ENCODE assay signal across 21 cellular contexts in the genomic region with DNA sequence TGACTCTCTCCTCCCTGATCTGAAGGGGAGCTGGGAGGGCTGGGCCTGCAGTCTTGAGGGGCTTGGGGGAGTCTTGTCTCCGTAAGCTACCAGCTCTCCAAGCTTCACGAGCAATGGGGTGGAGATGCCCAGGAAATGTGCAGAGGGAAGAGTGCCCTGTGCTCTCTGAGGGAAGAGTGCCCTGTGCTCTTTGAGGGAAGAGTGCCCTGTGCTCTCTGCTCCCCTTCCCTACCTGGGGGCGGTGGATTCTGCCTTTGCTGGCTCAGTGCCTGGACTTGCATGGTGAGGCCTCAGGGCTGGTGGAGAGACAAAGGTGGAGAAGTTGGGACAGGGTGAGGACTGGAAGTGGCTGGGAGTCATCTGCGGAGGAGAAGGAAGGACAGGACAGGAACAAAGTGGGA.
DNase-seq lines count a peak whose midpoint lies in the region; ATAC-seq, FAIRE-seq and TF ChIP-seq lines count a peak whose summit lies in the region.
"Had no signal": no experiment of that assay in that cellular context is flagged by ENCODE, and none has a peak within 500 bp of the region (broad histone marks: within the 10 kb centered on the region; RNA-seq: fewer than 3 reads in every experiment).

No MANE protein-coding gene starts in this region.

- H2AK5ac ChIP-seq in neuronal stem cell (ENCODE audit: low read depth, low read length), result peak overlapping the region; percentile 86

- no peak overlapping the region for H3K4me3 Mint-ChIP-seq in type B pancreatic cell
- H3K4me3 Mint-ChIP-seq: CD4-positive, alpha-beta T cell had no signal

- no peak overlapping the region for H3K4me3 ChIP-seq in right cardiac atrium (ENCODE audit: low read length)
- no peak overlapping the region for H3K4me3 ChIP-seq in bronchial epithelial cell (ENCODE audit: low read depth, low read length)
- H3K4me3 ChIP-seq in neuronal stem cell (ENCODE audit: low read length in 2 of 2), result no peak overlapping the region
- H3K4me3 ChIP-seq: BLaER1, GM23248 had no signal

- no peaks in the 10 kb centered on the region for H3K79me1 ChIP-seq in neuronal stem cell (ENCODE audit: low read depth, low read length)

- H3K18ac ChIP-seq in neuronal stem cell (ENCODE audit: low read length), result peak overlapping the region; percentile 9

- no peak for FAIRE-seq in bronchial epithelial cell (lab: Jason Lieb, UNC)
- FAIRE-seq: GM12891, HTR-8/SVneo had no signal

- H3K9me3 ChIP-seq in right cardiac atrium (ENCODE audit: control insufficient read depth, low read length), result no peaks in the 10 kb centered on the region
- no peaks in the 10 kb centered on the region for H3K9me3 ChIP-seq in neuronal stem cell (replicated peaks in 1 of 2; ENCODE audit: control insufficient read depth in 2 of 2, insufficient read depth in 1 of 2, low read depth in 1 of 2, low read length in 2 of 2)
- H3K9me3 ChIP-seq: BLaER1 had no signal

- H3K36me3 ChIP-seq in bronchial epithelial cell (ENCODE audit: control insufficient read depth, insufficient read depth, low read length) (no peaks in the 10 kb centered on the region), neuronal stem cell (replicated peaks in 1 of 2; ENCODE audit: control insufficient read depth in 2 of 2, insufficient read depth in 2 of 2, low read length in 2 of 2) (no peaks in the 10 kb centered on the region)
- H3K36me3 ChIP-seq: BLaER1 had no signal

- intact Hi-C loops in left cardiac atrium (cut with DNase I) (no loop called here), right cardiac atrium (cut with DNase I) (no loop called here)

- no peak overlapping the region for H3K23ac ChIP-seq in neuronal stem cell (ENCODE audit: low read depth, low read length, poor library complexity)

- peaks cover 22% of the 10 kb centered on the region for H3K27me3 Mint-ChIP-seq in type B pancreatic cell

- ATAC-seq in left cardiac atrium (no peak), right cardiac atrium (no peak)
- ATAC-seq: SK-N-SH treated with all-trans-retinoic acid at 6 μM for 48 hours had no signal

- H3K4ac ChIP-seq in neuronal stem cell (ENCODE audit: low read length), result no peak overlapping the region

- H2BK12ac ChIP-seq in neuronal stem cell (ENCODE audit: low read length), result peak overlapping the region; percentile 97

- no peaks in the 10 kb centered on the region for H3K4me1 ChIP-seq in right cardiac atrium (ENCODE audit: control insufficient read depth, insufficient read depth, low read length)
- H3K4me1 ChIP-seq in neuronal stem cell (ENCODE audit: control insufficient read depth in 2 of 2, insufficient read depth in 1 of 2, low read depth in 1 of 2, low read length in 2 of 2), result peaks cover 0 to 14% of the 10 kb centered on the region in 2 donors
- H3K4me1 ChIP-seq: BLaER1 had no signal

- H2BK5ac ChIP-seq in neuronal stem cell (ENCODE audit: low read length), result no peak overlapping the region

- 83% methylated on average over 4 of the region's 4 CpGs for WGBS in right cardiac atrium
- WGBS in neuronal stem cell (ENCODE audit: extremely low coverage in 2 of 2, insufficient read length in 2 of 2, insufficient replicate concordance in 1 of 2), 2 donors, result no CpG with 5 or more reads among the region's 4 CpGs

- H3K27me3 ChIP-seq in right cardiac atrium (ENCODE audit: control insufficient read depth, insufficient read depth) (no peaks in the 10 kb centered on the region), bronchial epithelial cell (ENCODE audit: control insufficient read depth, insufficient read depth, low read length) (peaks cover 6% of the 10 kb centered on the region), neuronal stem cell (ENCODE audit: control insufficient read depth in 3 of 3, insufficient read depth in 3 of 3, low read depth in 1 of 3, low read length in 3 of 3) (peaks cover 0 to 15% (median 3%) of the 10 kb centered on the region in 3 experiments)
- H3K27me3 ChIP-seq: BLaER1 had no signal

- peaks cover 4% of the 10 kb centered on the region for H3K4me1 Mint-ChIP-seq in type B pancreatic cell (ENCODE audit: unreplicated experiment)
- H3K4me1 Mint-ChIP-seq: IgD-negative memory B cell had no signal

- H3K36me3 Mint-ChIP-seq in type B pancreatic cell, result no peaks in the 10 kb centered on the region

- H3K4me2 ChIP-seq in neuronal stem cell (ENCODE audit: insufficient read depth, low read length, poor library complexity, severe bottlenecking), result no peak overlapping the region
- H3K4me2 ChIP-seq: BLaER1 had no signal

- no peak overlapping the region for H4K91ac ChIP-seq in neuronal stem cell (ENCODE audit: low read depth, low read length, poor library complexity)

- no peak overlapping the region for H2AFZ ChIP-seq in neuronal stem cell (ENCODE audit: low read length)
- H2AFZ ChIP-seq: GM23248 had no signal

- no peak for TF ChIP-seq CTCF in bronchial epithelial cell (IDR thresholded peaks at IDR 0.05; ENCODE audit: insufficient read depth, low read length, severe bottlenecking)
- TF ChIP-seq CTCF in type B pancreatic cell (conservative IDR thresholded peaks at IDR 0.05), result no peak

- peak; percentile 13 for DNase-seq in left cardiac atrium
- DNase-seq in right cardiac atrium, result no peak
- DNase-seq in bronchial epithelial cell (ENCODE audit: low read depth), result peak; percentile 9
- no peak for DNase-seq in neuronal stem cell (ENCODE audit: low spot score)
- DNase-seq in type B pancreatic cell (ENCODE audit: extremely low spot score, unreplicated experiment), result peak; percentile 43
- no peak for DNase-seq in germinal center (ENCODE audit: low spot score)
- DNase-seq in NCI-H2196 treated with DMSO at 0.1 percent for 48 hours (lab: John Stamatoyannopoulos, UW; ENCODE audit: unreplicated experiment), result no peak
- DNase-seq: CD4-positive, alpha-beta T cell; COR-L47; HCEC 1CT; NCI-H1694; NCI-H2081; NCI-H2171; NCI-H446; NCI-H526 had no signal

- H3K9me3 Mint-ChIP-seq in type B pancreatic cell, result no peaks in the 10 kb centered on the region
- H3K9me3 Mint-ChIP-seq: CD4-positive, alpha-beta T cell; IgD-negative memory B cell had no signal

- H2BK120ac ChIP-seq in neuronal stem cell (ENCODE audit: low read depth, low read length), result no peak overlapping the region

- no peak overlapping the region for H3K27ac Mint-ChIP-seq in type B pancreatic cell
- H3K27ac Mint-ChIP-seq: CD4-positive, alpha-beta T cell; IgD-negative memory B cell had no signal

- H3K27ac ChIP-seq in right cardiac atrium (ENCODE audit: low read length) (no peak overlapping the region), neuronal stem cell (replicated peaks; ENCODE audit: low read length) (no peak overlapping the region)
- H3K27ac ChIP-seq: BLaER1, GM23248 had no signal

- no peak overlapping the region for H3K9ac ChIP-seq in neuronal stem cell (ENCODE audit: low read depth, low read length, poor library complexity)
- H3K9ac ChIP-seq: BLaER1, GM23248 had no signal

- peak overlapping the region; percentile 61 for H2BK15ac ChIP-seq in neuronal stem cell (ENCODE audit: low read length)

- no peak overlapping the region for H3K14ac ChIP-seq in neuronal stem cell (ENCODE audit: low read length)

- H4K8ac ChIP-seq in neuronal stem cell (ENCODE audit: low read depth, low read length), result no peak overlapping the region

Comparison
In these comparisons a context has a peak if more than half of its experiments do, and no peak if none do; other contexts are left out.
1. DNase-seq: peak in left cardiac atrium (single experiment), bronchial epithelial cell (single experiment) and type B pancreatic cell (single experiment); none in right cardiac atrium (0 of 3), neuronal stem cell (single experiment), germinal center (single experiment) and NCI-H2196 treated with DMSO at 0.1 percent for 48 hours (single experiment).